19 cellular contexts compared by ENCODE assay signal in genomic region chr6:155676346-155676745, GRCh38.
"Had no signal": no experiment of that assay in that cellular context is flagged by ENCODE, and none has a peak within 500 bp of the region (broad histone marks: within the 10 kb centered on the region; RNA-seq: fewer than 3 reads in every experiment).

No MANE protein-coding gene starts in this region.

- DNase-seq: activated T-cell treated with anti-CD3 and anti-CD28 coated beads, Interleukin-2, amount 50 U/mL, for 1 hour; aorta; brain microvascular endothelial cell; caudate nucleus; dermis blood vessel endothelial cell; effector CD8-positive, alpha-beta T cell; foreskin melanocyte; nephron progenitor cell; occipital lobe; right lobe of liver; stimulated activated CD4-positive, alpha-beta T cell treated with anti-CD3 and anti-CD28 coated beads, Interleukin-15, amount 100 ng/mL, for 24 hours; stimulated activated naive B cell treated with anti-CD40 and anti-IgM and Interleukin-4, amounts not matched to agents 10 μg/mL and 1 μg/mL and 100 μg/mL, for 72 hours; trophoblast cell; uterus; WERI-Rb-1 had no signal

- H3K4me3 ChIP-seq: right lobe of liver, skin epidermis, uterus had no signal

- H3K36me3 ChIP-seq: brain microvascular endothelial cell, right lobe of liver, uterus, WERI-Rb-1 had no signal

- H3K4me1 ChIP-seq: right lobe of liver, uterus had no signal

- ATAC-seq: activated naive CD4-positive, alpha-beta T cell treated with anti-CD3 and anti-CD28 coated beads, Interleukin-2, amount 50 U/mL, for 72 hours; esophagus mucosa; right lobe of liver; stimulated activated naive B cell treated with anti-CD40 and anti-IgM and Interleukin-4, amounts not matched to agents 10 μg/mL and 1 μg/mL and 100 μg/mL, for 72 hours had no signal

- H3K27ac ChIP-seq: brain microvascular endothelial cell, right lobe of liver, skin epidermis, uterus, WERI-Rb-1 had no signal

- H3K9me3 ChIP-seq: right lobe of liver, uterus had no signal

- H3K27me3 ChIP-seq: brain microvascular endothelial cell, right lobe of liver, uterus had no signal

- FAIRE-seq: TTC549 had no signal
